ENCODE assay signal across 8 cellular contexts in the genomic region with DNA sequence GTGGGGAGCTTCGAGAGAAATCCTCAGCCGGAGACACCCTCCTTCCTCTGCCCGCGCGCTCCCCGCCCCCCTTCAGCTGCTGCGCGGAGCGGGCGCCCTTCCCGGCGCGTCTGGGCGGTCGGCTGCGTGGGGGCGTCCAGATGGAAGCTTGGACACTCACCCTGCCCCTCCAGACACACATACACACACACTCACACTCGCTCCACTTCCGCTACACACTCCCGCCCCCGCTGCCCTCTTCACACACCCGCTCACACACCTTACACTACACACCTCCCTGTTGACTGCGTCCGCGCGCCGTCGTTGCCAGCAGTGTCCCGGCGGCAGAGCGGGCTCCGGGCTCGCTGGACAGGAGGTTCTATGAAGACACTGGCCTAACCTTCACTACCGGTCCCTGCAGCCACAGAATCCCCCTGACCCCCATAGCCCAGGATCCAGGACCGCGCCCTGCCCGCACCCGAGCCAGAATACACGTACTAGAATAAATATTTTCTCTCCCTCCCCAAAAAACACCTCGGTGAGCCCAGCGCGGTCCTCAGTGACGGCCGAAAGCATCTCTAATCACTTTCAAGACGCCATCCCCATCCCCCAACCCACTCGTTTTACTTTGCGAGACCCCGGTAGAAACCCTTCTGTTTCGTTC. TPM values are rescaled to one million over a fixed set of nuclear protein-coding genes. Genes with fewer than 3 reads are reported as not detected.
A peak's percentile ranks its signal among the peaks of the same experiment; 100 is the strongest.
DNase-seq lines count a peak whose midpoint lies in the region; ATAC-seq and TF ChIP-seq lines count a peak whose summit lies in the region.

No MANE protein-coding gene starts in this region.

- H3K27ac Mint-ChIP-seq in T-helper 17 cell: peak overlapping the region; percentile 94

- intact Hi-C loops in breast epithelium (cut with DNase I; ENCODE audit: low total_unique reads): loop anchor here (2.0 kb wide), 1 partner anchor 30 kb away; no protein-coding TSS in a partner anchor

- H3K27me3 Mint-ChIP-seq in T-helper 17 cell: peaks cover 53% of the 10 kb centered on the region

- peak; percentile 37 to 48 (median 43) for DNase-seq in T-helper 17 cell
- DNase-seq in breast epithelium (ENCODE audit: low spot score in 2 of 2): peak in 1 of 2 donors; percentile 65
- peak; percentile 52 for DNase-seq in kidney glomerular epithelial cell (lab: John Stamatoyannopoulos, UW)
- peak; percentile 69 for DNase-seq in stimulated activated CD4-positive, alpha-beta T cell treated with anti-CD3 and anti-CD28 coated beads, Interleukin-2, amount 100 ng/mL, for 4 hours (ENCODE audit: low read depth)
- no peak for DNase-seq in MV-4-11 (lab: John Stamatoyannopoulos, UW)
- DNase-seq in NCI-H2029 (lab: John Stamatoyannopoulos, UW): no peak

- H3K4me1 Mint-ChIP-seq in T-helper 17 cell: peaks cover 34% of the 10 kb centered on the region

- H3K27me3 ChIP-seq in breast epithelium: peaks cover 0 to 18% of the 10 kb centered on the region in 2 donors

- H3K36me3 ChIP-seq in breast epithelium: no peaks in the 10 kb centered on the region

- ATAC-seq in HG03064 (IDR thresholded peaks at IDR 0.05; ENCODE audit: low read depth, unreplicated experiment) (peak; percentile 13), T-helper 17 cell (peak; percentile 30)

- peaks cover 4% of the 10 kb centered on the region for H3K36me3 Mint-ChIP-seq in T-helper 17 cell (ENCODE audit: low read depth)

- no peaks in the 10 kb centered on the region for H3K9me3 ChIP-seq in T-helper 17 cell (ENCODE audit: control insufficient read depth, low read length, poor library complexity, severe bottlenecking)
- no peaks in the 10 kb centered on the region for H3K9me3 ChIP-seq in breast epithelium

- H3K27ac ChIP-seq in breast epithelium: peak overlapping the region; percentile 82 to 94

- peak overlapping the region; percentile 99 for H3K4me3 Mint-ChIP-seq in T-helper 17 cell

- TF ChIP-seq POLR2A in GM18526 (IDR thresholded peaks at IDR 0.05; ENCODE audit: extremely low read depth, insufficient read length) (peak; percentile 34), breast epithelium (IDR thresholded peaks at IDR 0.05) (no peak)

- TF ChIP-seq CTCF in breast epithelium (IDR thresholded peaks at IDR 0.05): no peak

- peak overlapping the region; percentile 65 to 94 (median 72) for H3K4me3 ChIP-seq in breast epithelium

- peaks cover 10 to 14% of the 10 kb centered on the region in 2 donors for H3K4me1 ChIP-seq in breast epithelium

RNA-seq across cellular contexts. Expression of a gene that starts 1.1 kb away (rescaled TPM):
- total RNA-seq in T-helper 17 cell (1 to 10 TPM; 3.1 to 4.8 TPM), breast epithelium (1 to 10 TPM in 2 of 3 donors, under 1 TPM in 1; 0.32 to 9.2 (median 4.3) TPM)

RNA-seq across cellular contexts. Expression of a gene that starts 12.7 kb away (rescaled TPM):
- total RNA-seq in T-helper 17 cell: 10 to 100 TPM in 1 of 2 donors, 1 to 10 TPM in 1; 10.0 to 11.2 TPM
- total RNA-seq in breast epithelium: 10 to 100 TPM; 13.9 to 27.1 (median 22.9) TPM

Comparison
In these comparisons a context has a peak if more than half of its experiments do, and no peak if none do; other contexts are left out.
1. DNase-seq: peak in T-helper 17 cell (3 of 3), kidney glomerular epithelial cell (single experiment) and stimulated activated CD4-positive, alpha-beta T cell treated with anti-CD3 and anti-CD28 coated beads, Interleukin-2, amount 100 ng/mL, for 4 hours (single experiment); none in MV-4-11 (single experiment) and NCI-H2029 (single experiment).